ENCODE assay signal across 8 cellular contexts in the genomic region with DNA sequence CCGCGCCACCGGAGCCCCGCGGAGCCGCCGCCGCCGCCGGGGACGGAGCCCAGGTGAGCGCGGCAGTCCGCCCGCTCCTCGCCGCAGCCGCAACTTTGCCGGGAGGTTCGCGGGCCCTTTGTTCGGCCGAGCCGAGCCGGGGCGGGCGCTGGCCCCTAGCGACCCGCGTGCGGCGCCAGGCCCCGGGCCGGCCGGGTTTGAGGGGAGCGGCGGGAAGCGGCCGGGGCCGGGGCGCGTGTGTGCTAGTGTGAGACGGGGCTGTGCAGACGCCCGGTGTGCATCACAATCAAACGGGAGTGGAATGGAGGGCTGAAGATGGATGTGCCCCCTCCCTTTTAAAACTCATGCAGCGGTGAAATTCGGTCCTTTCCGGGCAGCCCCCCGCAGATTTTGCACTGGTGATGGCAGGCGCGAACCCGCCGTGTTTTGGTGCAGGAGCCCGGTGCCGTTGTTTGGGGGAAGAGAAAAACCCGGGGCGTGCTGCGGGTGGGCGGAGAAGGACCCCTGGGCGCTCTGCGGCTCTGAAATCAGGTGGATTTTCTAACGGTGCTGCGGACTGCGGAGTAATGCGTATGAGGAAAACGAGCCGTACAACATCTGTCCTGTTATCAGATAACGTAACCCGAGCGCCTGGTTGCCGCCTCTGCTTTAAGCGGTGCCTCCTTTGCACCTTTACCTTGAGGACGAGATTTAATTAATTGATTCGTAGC. TPM values are rescaled to one million over a fixed set of nuclear protein-coding genes. Genes with fewer than 3 reads are reported as not detected.
DNase-seq lines count a peak whose midpoint lies in the region; ATAC-seq and TF ChIP-seq lines count a peak whose summit lies in the region.

No MANE protein-coding gene starts in this region.

- H3K4me3 ChIP-seq in H7 (ENCODE audit: insufficient read depth, low read depth, low read length) (peak overlapping the region; percentile 57), SJCRH30 (peak overlapping the region; percentile 73), astrocyte of the spinal cord (ENCODE audit: low read depth, low read length) (peak overlapping the region; percentile 50)

- H3K36me3 ChIP-seq in H7 (replicated peaks; ENCODE audit: control insufficient read depth, insufficient read depth, low read length), result no peaks in the 10 kb centered on the region
- no peaks in the 10 kb centered on the region for H3K36me3 ChIP-seq in SJCRH30

- TF ChIP-seq CTCF in astrocyte of the spinal cord (IDR thresholded peaks at IDR 0.05; ENCODE audit: low read depth, low read length), result no peak

- DNase-seq in AG20443 (ENCODE audit: low spot score) (peak; percentile 46), H7 (peak; percentile 81), SJCRH30 (peak in 1 of 2 experiments; percentile 44), astrocyte of the spinal cord (ENCODE audit: low read depth, low spot score) (peak; percentile 8), iris pigment epithelial cell (ENCODE audit: low read depth) (peak; percentile 15)
- DNase-seq in stimulated activated CD4-positive, alpha-beta T cell treated with anti-CD3 and anti-CD28 coated beads, Interleukin-1b, Interleukin-23, amount 100 ng/mL, for 48 hours, result peak; percentile 19

- H3K4me1 ChIP-seq in SJCRH30, result peaks cover 18% of the 10 kb centered on the region

- H3K27me3 ChIP-seq in H7 (ENCODE audit: control insufficient read depth, insufficient read depth, low read length) (peaks cover 29% of the 10 kb centered on the region), SJCRH30 (peaks cover 17% of the 10 kb centered on the region; the same call in 1 of the 2 replicates)

- in situ Hi-C loops in astrocyte of the spinal cord (cut with HindIII; ENCODE audit: low sequenced_read_pairs), result no loop called here

- no peak for ATAC-seq in GM18868 (IDR thresholded peaks at IDR 0.05; ENCODE audit: unreplicated experiment)
- no peak for ATAC-seq in HG03095 (IDR thresholded peaks at IDR 0.05; ENCODE audit: unreplicated experiment)

- H3K9me3 ChIP-seq in SJCRH30 (replicated peaks), result no peaks in the 10 kb centered on the region

- H3K27ac ChIP-seq in SJCRH30, result no peak overlapping the region

RNA-seq across cellular contexts. Expression of gene TNRC6C, which starts 0.9 kb away (rescaled TPM):
- total RNA-seq in H7 (2014; rRNA removed; shearing (Covaris generic)), result 8.9 and 9.3 TPM in 2 replicates
- 12.7 and 13.4 TPM in 2 replicates for total RNA-seq in SJCRH30 (2014; rRNA removed; shearing (Covaris generic))
